Comparison of ENCODE assay signal across 17 cellular contexts in genomic region chr5:73174100-73174815, GRCh38. TPM values are rescaled to one million over a fixed set of nuclear protein-coding genes. Genes with fewer than 3 reads are reported as not detected.
"Had no signal": no experiment of that assay in that cellular context is flagged by ENCODE, and none has a peak within 500 bp of the region (broad histone marks: within the 10 kb centered on the region; RNA-seq: fewer than 3 reads in every experiment).

No MANE protein-coding gene starts in this region.

- H3K27me3 ChIP-seq: right atrium auricular region, thyroid gland, vagina had no signal

- H3K4me3 ChIP-seq: right atrium auricular region, skin epidermis, thyroid gland, vagina had no signal

- DNase-seq: activated CD4-positive, alpha-beta memory T cell treated with anti-CD3 and anti-CD28 coated beads for 36 hours; activated CD4-positive, alpha-beta T cell treated with anti-CD3 and anti-CD28 coated beads for 1 hour; activated gamma-delta T cell; activated naive CD8-positive, alpha-beta T cell treated with anti-CD3 and anti-CD28 coated beads for 36 hours; activated T-cell treated with anti-CD3 and anti-CD28 coated beads, Interleukin-2, amount 50 U/mL, for 48 hours; cerebellar nuclear complex; erythroblast; naive thymus-derived CD4-positive, alpha-beta T cell; stimulated activated CD4-positive, alpha-beta T cell treated with anti-CD3 and anti-CD28 coated beads, Interleukin-4, amount 100 ng/mL, for 4 hours; thyroid gland had no signal

- ATAC-seq: naive thymus-derived CD4-positive, alpha-beta T cell had no signal

- H3K27ac ChIP-seq: neutrophil, right atrium auricular region, skin epidermis, thyroid gland, vagina had no signal

- H3K4me1 ChIP-seq: right atrium auricular region, vagina had no signal

- H3K36me3 ChIP-seq: neutrophil, right atrium auricular region, thyroid gland, vagina had no signal

- H3K9me3 ChIP-seq: neutrophil, right atrium auricular region, thyroid gland, vagina had no signal

RNA-seq across cellular contexts. Expression of gene TMEM174, which starts 1.3 kb away (rescaled TPM):
- total RNA-seq: activated CD4-positive, alpha-beta memory T cell treated with anti-CD3 and anti-CD28 coated beads for 36 hours; activated naive CD8-positive, alpha-beta T cell treated with anti-CD3 and anti-CD28 coated beads for 36 hours; kidney epithelial cell; liver; naive thymus-derived CD4-positive, alpha-beta T cell; posterior vena cava; right atrium auricular region; vagina had no signal
- polyA plus RNA-seq: liver; naive thymus-derived CD4-positive, alpha-beta T cell had no signal

RNA-seq across cellular contexts. Expression of gene TMEM171, which starts 53.9 kb away (rescaled TPM):
- total RNA-seq: activated CD4-positive, alpha-beta memory T cell treated with anti-CD3 and anti-CD28 coated beads for 36 hours; activated naive CD8-positive, alpha-beta T cell treated with anti-CD3 and anti-CD28 coated beads for 36 hours; vagina had no signal
- polyA plus RNA-seq: naive thymus-derived CD4-positive, alpha-beta T cell had no signal
